ENCODE assay signal across 19 cellular contexts in genomic region chr9:134353539-134353938, GRCh38.
"Had no signal": no experiment of that assay in that cellular context is flagged by ENCODE, and none has a peak within 500 bp of the region (broad histone marks: within the 10 kb centered on the region; RNA-seq: fewer than 3 reads in every experiment).

No MANE protein-coding gene starts in this region.

- ATAC-seq: naive thymus-derived CD4-positive, alpha-beta T cell had no signal

- H3K27ac Mint-ChIP-seq: activated naive CD4-positive, alpha-beta T cell treated with anti-CD3 and anti-CD28 coated beads, Interleukin-2, amount 50 U/mL, for 24 hours; naive thymus-derived CD4-positive, alpha-beta T cell; neural progenitor cell; T-helper 1 cell treated with Interleukin-12 subunit alpha and Interleukin-12 subunit beta and Interleukin-4 antibody, amounts not matched to agents 30 μg/mL and 1 μg/mL, for 36 hours had no signal

- H3K4me3 Mint-ChIP-seq: activated naive CD4-positive, alpha-beta T cell treated with anti-CD3 and anti-CD28 coated beads, Interleukin-2, amount 50 U/mL, for 24 hours; neural progenitor cell; T-helper 1 cell treated with Interleukin-12 subunit alpha and Interleukin-12 subunit beta and Interleukin-4 antibody, amounts not matched to agents 30 μg/mL and 1 μg/mL, for 36 hours had no signal

- H3K27me3 Mint-ChIP-seq: activated naive CD4-positive, alpha-beta T cell treated with anti-CD3 and anti-CD28 coated beads, Interleukin-2, amount 50 U/mL, for 24 hours; naive thymus-derived CD4-positive, alpha-beta T cell had no signal

- H3K36me3 Mint-ChIP-seq: activated naive CD4-positive, alpha-beta T cell treated with anti-CD3 and anti-CD28 coated beads, Interleukin-2, amount 50 U/mL, for 24 hours; naive thymus-derived CD4-positive, alpha-beta T cell; neural progenitor cell had no signal

- H3K27ac ChIP-seq: ascending aorta, neural progenitor cell, sigmoid colon, WERI-Rb-1 had no signal

- H3K9me3 ChIP-seq: ascending aorta, breast epithelium, sigmoid colon, thyroid gland had no signal

- DNase-seq: activated CD4-positive, alpha-beta T cell treated with anti-CD3 and anti-CD28 coated beads for 1 hour; activated CD4-positive, alpha-beta T cell treated with anti-CD3 and anti-CD28 coated beads, Interleukin-2, amount 50 U/mL, for 4 hours; activated gamma-delta T cell; cerebellar nuclear complex; cortex of kidney; effector CD8-positive, alpha-beta T cell; kidney; mesenchymal stem cell; naive thymus-derived CD4-positive, alpha-beta T cell; sigmoid colon; stimulated activated CD8-positive, alpha-beta memory T cell treated with anti-CD3 and anti-CD28 coated beads, Interleukin-4, amount 100 ng/mL, for 48 hours; stimulated activated naive CD4-positive, alpha-beta T cell; thyroid gland; WERI-Rb-1 had no signal

- H3K4me1 Mint-ChIP-seq: activated naive CD4-positive, alpha-beta T cell treated with anti-CD3 and anti-CD28 coated beads, Interleukin-2, amount 50 U/mL, for 24 hours had no signal

- H3K9ac ChIP-seq: neural progenitor cell had no signal

- H3K4me3 ChIP-seq: ascending aorta, breast epithelium, neural progenitor cell, sigmoid colon, thyroid gland had no signal

- H3K36me3 ChIP-seq: breast epithelium, neural progenitor cell, sigmoid colon, thyroid gland, WERI-Rb-1 had no signal

- H3K9me3 Mint-ChIP-seq: activated naive CD4-positive, alpha-beta T cell treated with anti-CD3 and anti-CD28 coated beads, Interleukin-2, amount 50 U/mL, for 24 hours; naive thymus-derived CD4-positive, alpha-beta T cell; neural progenitor cell; T-helper 1 cell treated with Interleukin-12 subunit alpha and Interleukin-12 subunit beta and Interleukin-4 antibody, amounts not matched to agents 30 μg/mL and 1 μg/mL, for 36 hours had no signal

- H3K27me3 ChIP-seq: ascending aorta, breast epithelium, neural progenitor cell, sigmoid colon, thyroid gland had no signal
